In the genomic region with DNA sequence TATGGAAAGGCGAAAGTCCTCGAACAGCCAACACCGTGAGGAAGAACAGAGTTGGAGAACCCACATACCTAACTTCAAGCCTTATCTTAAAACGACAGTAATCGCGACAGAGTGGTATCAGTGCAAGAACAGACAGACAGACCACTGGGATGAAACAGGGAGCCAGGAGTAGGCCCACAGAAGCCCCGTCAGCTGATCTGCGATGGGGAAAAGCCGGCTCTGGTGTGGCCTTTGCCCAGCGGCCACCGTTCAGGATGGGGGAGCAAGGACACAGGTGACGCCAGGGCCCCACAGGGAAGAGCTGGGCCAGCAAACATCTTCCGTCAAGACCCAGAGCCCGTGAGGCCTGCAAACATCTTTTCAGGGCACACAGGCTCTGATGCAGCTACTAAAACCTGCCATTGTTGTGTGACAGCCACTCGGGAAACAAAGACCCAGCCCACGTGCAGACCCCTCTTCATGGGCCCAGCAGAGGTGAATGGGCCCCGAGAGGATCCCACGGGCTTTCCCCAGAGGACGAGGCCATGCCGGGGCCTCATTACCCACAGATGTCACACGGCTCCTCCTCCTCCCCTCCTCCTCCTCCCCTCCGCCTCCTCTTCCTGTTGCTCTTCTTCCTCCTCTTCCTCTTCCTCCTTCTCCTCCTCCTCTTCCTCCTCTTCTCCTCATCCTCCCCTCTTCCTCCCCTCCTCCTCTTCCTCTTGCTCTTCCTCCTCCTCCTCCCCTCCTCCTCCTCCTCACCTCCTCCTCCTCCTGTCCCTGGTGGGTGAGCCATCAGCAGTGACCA, we compare ENCODE assay signal across 1 cellular context.
TF ChIP-seq lines count a peak whose summit lies in the region.

No MANE protein-coding gene starts in this region.

TF ChIP-seq in K562, 482 proteins besides CTCF, POLR2A, EP300 and RAD21 (continued from another document and continues in another):
- TF ChIP-seq, protein P1, sequence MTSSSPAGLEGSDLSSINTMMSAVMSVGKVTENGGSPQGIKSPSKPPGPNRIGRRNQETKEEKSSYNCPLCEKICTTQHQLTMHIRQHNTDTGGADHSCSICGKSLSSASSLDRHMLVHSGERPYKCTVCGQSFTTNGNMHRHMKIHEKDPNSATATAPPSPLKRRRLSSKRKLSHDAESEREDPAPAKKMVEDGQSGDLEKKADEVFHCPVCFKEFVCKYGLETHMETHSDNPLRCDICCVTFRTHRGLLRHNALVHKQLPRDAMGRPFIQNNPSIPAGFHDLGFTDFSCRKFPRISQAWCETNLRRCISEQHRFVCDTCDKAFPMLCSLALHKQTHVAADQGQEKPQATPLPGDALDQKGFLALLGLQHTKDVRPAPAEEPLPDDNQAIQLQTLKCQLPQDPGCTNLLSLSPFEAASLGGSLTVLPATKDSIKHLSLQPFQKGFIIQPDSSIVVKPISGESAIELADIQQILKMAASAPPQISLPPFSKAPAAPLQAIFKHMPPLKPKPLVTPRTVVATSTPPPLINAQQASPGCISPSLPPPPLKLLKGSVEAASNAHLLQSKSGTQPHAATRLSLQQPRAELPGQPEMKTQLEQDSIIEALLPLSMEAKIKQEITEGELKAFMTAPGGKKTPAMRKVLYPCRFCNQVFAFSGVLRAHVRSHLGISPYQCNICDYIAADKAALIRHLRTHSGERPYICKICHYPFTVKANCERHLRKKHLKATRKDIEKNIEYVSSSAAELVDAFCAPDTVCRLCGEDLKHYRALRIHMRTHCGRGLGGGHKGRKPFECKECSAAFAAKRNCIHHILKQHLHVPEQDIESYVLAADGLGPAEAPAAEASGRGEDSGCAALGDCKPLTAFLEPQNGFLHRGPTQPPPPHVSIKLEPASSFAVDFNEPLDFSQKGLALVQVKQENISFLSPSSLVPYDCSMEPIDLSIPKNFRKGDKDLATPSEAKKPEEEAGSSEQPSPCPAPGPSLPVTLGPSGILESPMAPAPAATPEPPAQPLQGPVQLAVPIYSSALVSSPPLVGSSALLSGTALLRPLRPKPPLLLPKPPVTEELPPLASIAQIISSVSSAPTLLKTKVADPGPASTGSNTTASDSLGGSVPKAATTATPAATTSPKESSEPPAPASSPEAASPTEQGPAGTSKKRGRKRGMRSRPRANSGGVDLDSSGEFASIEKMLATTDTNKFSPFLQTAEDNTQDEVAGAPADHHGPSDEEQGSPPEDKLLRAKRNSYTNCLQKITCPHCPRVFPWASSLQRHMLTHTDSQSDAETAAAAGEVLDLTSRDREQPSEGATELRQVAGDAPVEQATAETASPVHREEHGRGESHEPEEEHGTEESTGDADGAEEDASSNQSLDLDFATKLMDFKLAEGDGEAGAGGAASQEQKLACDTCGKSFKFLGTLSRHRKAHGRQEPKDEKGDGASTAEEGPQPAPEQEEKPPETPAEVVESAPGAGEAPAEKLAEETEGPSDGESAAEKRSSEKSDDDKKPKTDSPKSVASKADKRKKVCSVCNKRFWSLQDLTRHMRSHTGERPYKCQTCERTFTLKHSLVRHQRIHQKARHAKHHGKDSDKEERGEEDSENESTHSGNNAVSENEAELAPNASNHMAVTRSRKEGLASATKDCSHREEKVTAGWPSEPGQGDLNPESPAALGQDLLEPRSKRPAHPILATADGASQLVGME (CRISPR knock-in tag; IDR thresholded peaks at IDR 0.05) = no peak
- TF ChIP-seq MEF2A (IDR thresholded peaks at IDR 0.05; ENCODE audit: control insufficient read depth, low read depth, low read length) (no peak), REST (CRISPR knock-in tag; IDR thresholded peaks at IDR 0.05; ENCODE audit: low read depth) (no peak), PYGO2 (tag; IDR thresholded peaks at IDR 0.05) (no peak), SIRT6 (IDR thresholded peaks at IDR 0.05; ENCODE audit: low read depth, low read length) (no peak), TAL1 (IDR thresholded peaks at IDR 0.05) (peak; percentile 86), ZNF707 (CRISPR knock-in tag; conservative IDR thresholded peaks at IDR 0.05) (no peak), AFF4 (CRISPR knock-in tag; IDR thresholded peaks at IDR 0.05) (no peak), EGR1 (conservative IDR thresholded peaks at IDR 0.05) (peak; percentile 71), ZNF764 (CRISPR knock-in tag; IDR thresholded peaks at IDR 0.05; ENCODE audit: low read depth) (no peak), SMARCA4 (IDR thresholded peaks at IDR 0.05) (peak; percentile 78), ZNF282 (CRISPR knock-in tag; IDR thresholded peaks at IDR 0.05) (no peak), NCOA6 (IDR thresholded peaks at IDR 0.05) (no peak), DDX20 (tag; IDR thresholded peaks at IDR 0.05; ENCODE audit: low read depth) (no peak), ZNF140 (CRISPR knock-in tag; IDR thresholded peaks at IDR 0.05) (no peak), TAF9B (IDR thresholded peaks at IDR 0.05; ENCODE audit: partially characterized antibody) (no peak)
- TF ChIP-seq, protein P2, sequence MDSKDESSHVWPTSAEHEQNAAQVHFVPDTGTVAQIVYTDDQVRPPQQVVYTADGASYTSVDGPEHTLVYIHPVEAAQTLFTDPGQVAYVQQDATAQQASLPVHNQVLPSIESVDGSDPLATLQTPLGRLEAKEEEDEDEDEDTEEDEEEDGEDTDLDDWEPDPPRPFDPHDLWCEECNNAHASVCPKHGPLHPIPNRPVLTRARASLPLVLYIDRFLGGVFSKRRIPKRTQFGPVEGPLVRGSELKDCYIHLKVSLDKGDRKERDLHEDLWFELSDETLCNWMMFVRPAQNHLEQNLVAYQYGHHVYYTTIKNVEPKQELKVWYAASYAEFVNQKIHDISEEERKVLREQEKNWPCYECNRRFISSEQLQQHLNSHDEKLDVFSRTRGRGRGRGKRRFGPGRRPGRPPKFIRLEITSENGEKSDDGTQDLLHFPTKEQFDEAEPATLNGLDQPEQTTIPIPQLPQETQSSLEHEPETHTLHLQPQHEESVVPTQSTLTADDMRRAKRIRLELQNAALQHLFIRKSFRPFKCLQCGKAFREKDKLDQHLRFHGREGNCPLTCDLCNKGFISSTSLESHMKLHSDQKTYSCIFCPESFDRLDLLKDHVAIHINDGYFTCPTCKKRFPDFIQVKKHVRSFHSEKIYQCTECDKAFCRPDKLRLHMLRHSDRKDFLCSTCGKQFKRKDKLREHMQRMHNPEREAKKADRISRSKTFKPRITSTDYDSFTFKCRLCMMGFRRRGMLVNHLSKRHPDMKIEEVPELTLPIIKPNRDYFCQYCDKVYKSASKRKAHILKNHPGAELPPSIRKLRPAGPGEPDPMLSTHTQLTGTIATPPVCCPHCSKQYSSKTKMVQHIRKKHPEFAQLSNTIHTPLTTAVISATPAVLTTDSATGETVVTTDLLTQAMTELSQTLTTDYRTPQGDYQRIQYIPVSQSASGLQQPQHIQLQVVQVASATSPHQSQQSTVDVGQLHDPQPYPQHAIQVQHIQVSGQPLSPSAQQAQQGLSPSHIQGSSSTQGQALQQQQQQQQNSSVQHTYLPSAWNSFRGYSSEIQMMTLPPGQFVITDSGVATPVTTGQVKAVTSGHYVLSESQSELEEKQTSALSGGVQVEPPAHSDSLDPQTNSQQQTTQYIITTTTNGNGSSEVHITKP (IDR thresholded peaks at IDR 0.05; ENCODE audit: partially characterized antibody) = no peak
- TF ChIP-seq, protein P3, sequence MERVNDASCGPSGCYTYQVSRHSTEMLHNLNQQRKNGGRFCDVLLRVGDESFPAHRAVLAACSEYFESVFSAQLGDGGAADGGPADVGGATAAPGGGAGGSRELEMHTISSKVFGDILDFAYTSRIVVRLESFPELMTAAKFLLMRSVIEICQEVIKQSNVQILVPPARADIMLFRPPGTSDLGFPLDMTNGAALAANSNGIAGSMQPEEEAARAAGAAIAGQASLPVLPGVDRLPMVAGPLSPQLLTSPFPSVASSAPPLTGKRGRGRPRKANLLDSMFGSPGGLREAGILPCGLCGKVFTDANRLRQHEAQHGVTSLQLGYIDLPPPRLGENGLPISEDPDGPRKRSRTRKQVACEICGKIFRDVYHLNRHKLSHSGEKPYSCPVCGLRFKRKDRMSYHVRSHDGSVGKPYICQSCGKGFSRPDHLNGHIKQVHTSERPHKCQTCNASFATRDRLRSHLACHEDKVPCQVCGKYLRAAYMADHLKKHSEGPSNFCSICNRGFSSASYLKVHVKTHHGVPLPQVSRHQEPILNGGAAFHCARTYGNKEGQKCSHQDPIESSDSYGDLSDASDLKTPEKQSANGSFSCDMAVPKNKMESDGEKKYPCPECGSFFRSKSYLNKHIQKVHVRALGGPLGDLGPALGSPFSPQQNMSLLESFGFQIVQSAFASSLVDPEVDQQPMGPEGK (CRISPR knock-in tag; IDR thresholded peaks at IDR 0.05; ENCODE audit: borderline replicate concordance) = no peak
- TF ChIP-seq, protein P4, sequence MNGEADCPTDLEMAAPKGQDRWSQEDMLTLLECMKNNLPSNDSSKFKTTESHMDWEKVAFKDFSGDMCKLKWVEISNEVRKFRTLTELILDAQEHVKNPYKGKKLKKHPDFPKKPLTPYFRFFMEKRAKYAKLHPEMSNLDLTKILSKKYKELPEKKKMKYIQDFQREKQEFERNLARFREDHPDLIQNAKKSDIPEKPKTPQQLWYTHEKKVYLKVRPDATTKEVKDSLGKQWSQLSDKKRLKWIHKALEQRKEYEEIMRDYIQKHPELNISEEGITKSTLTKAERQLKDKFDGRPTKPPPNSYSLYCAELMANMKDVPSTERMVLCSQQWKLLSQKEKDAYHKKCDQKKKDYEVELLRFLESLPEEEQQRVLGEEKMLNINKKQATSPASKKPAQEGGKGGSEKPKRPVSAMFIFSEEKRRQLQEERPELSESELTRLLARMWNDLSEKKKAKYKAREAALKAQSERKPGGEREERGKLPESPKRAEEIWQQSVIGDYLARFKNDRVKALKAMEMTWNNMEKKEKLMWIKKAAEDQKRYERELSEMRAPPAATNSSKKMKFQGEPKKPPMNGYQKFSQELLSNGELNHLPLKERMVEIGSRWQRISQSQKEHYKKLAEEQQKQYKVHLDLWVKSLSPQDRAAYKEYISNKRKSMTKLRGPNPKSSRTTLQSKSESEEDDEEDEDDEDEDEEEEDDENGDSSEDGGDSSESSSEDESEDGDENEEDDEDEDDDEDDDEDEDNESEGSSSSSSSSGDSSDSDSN (IDR thresholded peaks at IDR 0.05; ENCODE audit: borderline replicate concordance in 1 of 2, low read depth in 2 of 2, low read length in 2 of 2) = no peak
- TF ChIP-seq, protein P5, sequence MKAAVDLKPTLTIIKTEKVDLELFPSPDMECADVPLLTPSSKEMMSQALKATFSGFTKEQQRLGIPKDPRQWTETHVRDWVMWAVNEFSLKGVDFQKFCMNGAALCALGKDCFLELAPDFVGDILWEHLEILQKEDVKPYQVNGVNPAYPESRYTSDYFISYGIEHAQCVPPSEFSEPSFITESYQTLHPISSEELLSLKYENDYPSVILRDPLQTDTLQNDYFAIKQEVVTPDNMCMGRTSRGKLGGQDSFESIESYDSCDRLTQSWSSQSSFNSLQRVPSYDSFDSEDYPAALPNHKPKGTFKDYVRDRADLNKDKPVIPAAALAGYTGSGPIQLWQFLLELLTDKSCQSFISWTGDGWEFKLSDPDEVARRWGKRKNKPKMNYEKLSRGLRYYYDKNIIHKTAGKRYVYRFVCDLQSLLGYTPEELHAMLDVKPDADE (conservative IDR thresholded peaks at IDR 0.05; ENCODE audit: control insufficient read depth, low read depth, low read length) = no peak
- TF ChIP-seq, protein P6, sequence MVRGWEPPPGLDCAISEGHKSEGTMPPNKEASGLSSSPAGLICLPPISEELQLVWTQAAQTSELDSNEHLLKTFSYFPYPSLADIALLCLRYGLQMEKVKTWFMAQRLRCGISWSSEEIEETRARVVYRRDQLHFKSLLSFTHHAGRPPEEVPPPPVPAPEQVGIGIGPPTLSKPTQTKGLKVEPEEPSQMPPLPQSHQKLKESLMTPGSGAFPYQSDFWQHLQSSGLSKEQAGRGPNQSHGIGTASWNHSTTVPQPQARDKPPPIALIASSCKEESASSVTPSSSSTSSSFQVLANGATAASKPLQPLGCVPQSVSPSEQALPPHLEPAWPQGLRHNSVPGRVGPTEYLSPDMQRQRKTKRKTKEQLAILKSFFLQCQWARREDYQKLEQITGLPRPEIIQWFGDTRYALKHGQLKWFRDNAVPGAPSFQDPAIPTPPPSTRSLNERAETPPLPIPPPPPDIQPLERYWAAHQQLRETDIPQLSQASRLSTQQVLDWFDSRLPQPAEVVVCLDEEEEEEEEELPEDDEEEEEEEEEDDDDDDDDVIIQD (CRISPR knock-in tag; IDR thresholded peaks at IDR 0.05) = no peak
